In the genomic region with DNA sequence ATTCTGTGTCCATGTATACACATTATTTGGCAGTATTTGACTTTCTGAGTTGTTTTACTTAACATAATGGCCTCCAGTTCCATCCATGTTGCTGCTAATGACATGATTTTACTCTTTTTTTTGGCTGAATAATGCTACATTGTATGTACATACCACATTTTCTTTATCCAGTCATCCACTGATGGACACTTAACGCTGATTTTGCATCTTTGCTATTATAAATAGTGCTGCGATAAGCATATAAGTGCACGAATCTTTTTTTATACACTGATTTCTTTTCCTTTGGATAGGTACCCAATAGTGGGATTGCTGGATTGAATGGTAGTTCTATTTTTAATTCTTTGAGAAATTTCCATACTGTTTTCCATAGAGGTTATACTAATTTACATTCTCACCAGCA, we compare ENCODE assay signal across 25 cellular contexts.
DNase-seq lines count a peak whose midpoint lies in the region; ATAC-seq, FAIRE-seq and TF ChIP-seq lines count a peak whose summit lies in the region.
"Had no signal": no experiment of that assay in that cellular context is flagged by ENCODE, and none has a peak within 500 bp of the region (broad histone marks: within the 10 kb centered on the region; RNA-seq: fewer than 3 reads in every experiment).

No MANE protein-coding gene starts in this region.

- BruUV-seq in HepG2 (replicated peaks; lab: Mats Ljungman, UMichigan) (no TSS peak), K562 (replicated peaks; lab: Mats Ljungman, UMichigan) (no TSS peak)

- H3K27ac ChIP-seq in HepG2 (ENCODE audit: extremely low read length, insufficient read depth, low read length) (no peak overlapping the region), right lobe of liver (no peak overlapping the region), K562 (ENCODE audit: extremely low read depth, low read depth, low read length) (no peak overlapping the region), GM23248 (no peak overlapping the region), colonic mucosa (no peak overlapping the region)
- H3K27ac ChIP-seq: 22Rv1, BLaER1 had no signal

- H3K27me3 ChIP-seq in HepG2 (ENCODE audit: control insufficient read depth in 1 of 2, insufficient read depth in 2 of 2, low read length in 2 of 2) (no peaks in the 10 kb centered on the region), right lobe of liver (no peaks in the 10 kb centered on the region), K562 (ENCODE audit: control insufficient read depth in 2 of 2, insufficient read depth in 2 of 2, low read length in 2 of 2) (no peaks in the 10 kb centered on the region), GM23248 (replicated peaks; ENCODE audit: insufficient read depth) (no peaks in the 10 kb centered on the region), colonic mucosa (no peaks in the 10 kb centered on the region)
- H3K27me3 ChIP-seq: BE2C, BLaER1 had no signal

- TF ChIP-seq RAD21 in HepG2 (CRISPR knock-in tag; IDR thresholded peaks at IDR 0.05) (no peak), K562 (CRISPR knock-in tag; conservative IDR thresholded peaks at IDR 0.05 in 1 of 2, IDR thresholded peaks at IDR 0.05 in 1 of 2) (no peak)

- no peaks in the 10 kb centered on the region for H3K9me1 ChIP-seq in K562 (ENCODE audit: control insufficient read depth, insufficient read depth, low read length)

- WGBS in HepG2 (ENCODE audit: low lambda C conversion rate), result 93% methylated on average over 3 of the region's 3 CpGs
- 94% methylated on average over 3 of the region's 3 CpGs for WGBS in right lobe of liver (ENCODE audit: insufficient coverage, low coverage, low lambda C conversion rate, missing lambda C conversion rate)
- WGBS in K562 (ENCODE audit: insufficient coverage, low coverage, missing lambda C conversion rate), result 51% methylated on average over 3 of the region's 3 CpGs
- 93 to 98% methylated on average over 3 of the region's 3 CpGs for WGBS in GM23248 (ENCODE audit: low coverage in 1 of 2, low lambda C conversion rate in 2 of 2, missing lambda C conversion rate in 2 of 2), 2 experiments

- FAIRE-seq in HepG2 (lab: Jason Lieb, UNC), result no peak
- no peak for FAIRE-seq in K562 (lab: Jason Lieb, UNC)
- FAIRE-seq: GM12878, GM12892, GM19239 had no signal

- TF ChIP-seq POLR2A in HepG2 (IDR thresholded peaks at IDR 0.05; ENCODE audit: insufficient read depth in 1 of 2, low read depth in 2 of 2, low read length in 2 of 2) (no peak), right lobe of liver (IDR thresholded peaks at IDR 0.05) (no peak), K562 (conservative IDR thresholded peaks at IDR 0.05) (no peak)

- TF ChIP-seq EP300 in HepG2 (IDR thresholded peaks at IDR 0.05; ENCODE audit: low read depth in 2 of 2, low read length in 2 of 2), result no peak
- TF ChIP-seq EP300 in HepG2 (CRISPR knock-in tag; IDR thresholded peaks at IDR 0.05; ENCODE audit: borderline replicate concordance), result no peak
- no peak for TF ChIP-seq EP300 in K562 (IDR thresholded peaks at IDR 0.05; ENCODE audit: low read length)

- H3K9ac ChIP-seq in HepG2 (ENCODE audit: insufficient read depth, low read depth, low read length), result no peak overlapping the region
- no peak overlapping the region for H3K9ac ChIP-seq in K562 (ENCODE audit: insufficient read depth in 1 of 2, low read depth in 2 of 2, low read length in 2 of 2)
- no peak overlapping the region for H3K9ac ChIP-seq in GM23248
- H3K9ac ChIP-seq in colonic mucosa (ENCODE audit: low read depth in 2 of 2, low read length in 2 of 2), result no peak overlapping the region
- H3K9ac ChIP-seq: BLaER1 had no signal

- H3K79me2 ChIP-seq in HepG2 (ENCODE audit: insufficient read depth, low read length), result no peaks in the 10 kb centered on the region
- no peaks in the 10 kb centered on the region for H3K79me2 ChIP-seq in K562 (ENCODE audit: control insufficient read depth, insufficient read depth, low read length)
- H3K79me2 ChIP-seq in GM23248 (ENCODE audit: insufficient read depth), result no peaks in the 10 kb centered on the region

- no peaks in the 10 kb centered on the region for H3F3A ChIP-seq in GM23248 (ENCODE audit: insufficient read depth)

- H4K20me1 ChIP-seq in HepG2 (ENCODE audit: insufficient read depth, low read length) (no peaks in the 10 kb centered on the region), K562 (replicated peaks; ENCODE audit: control insufficient read depth, insufficient read depth, low read length) (no peaks in the 10 kb centered on the region), GM23248 (ENCODE audit: insufficient read depth) (no peaks in the 10 kb centered on the region)
- H4K20me1 ChIP-seq: BLaER1 had no signal

- intact Hi-C loops in HepG2 (cut with micrococcal nuclease; ENCODE audit: unreplicated experiment), result no loop called here
- intact Hi-C loops in right lobe of liver (cut with DNase I), result no loop called here
- intact Hi-C loops in K562 (cut with micrococcal nuclease), result no loop called here
- intact Hi-C loops in colonic mucosa (cut with DNase I), result no loop called here

- no peak for DNase-seq in HepG2 (ENCODE audit: low spot score)
- no peak for DNase-seq in right lobe of liver
- DNase-seq in NCI-H526 (lab: John Stamatoyannopoulos, UW), result peak; percentile 60 to 80
- no peak for DNase-seq in K562 (ENCODE audit: extremely low read depth in 1 of 4, low spot score in 3 of 4)
- DNase-seq in GM23248, result no peak
- no peak for DNase-seq in colonic mucosa
- DNase-seq: ACHN; BE2C; C1 segment of cervical spinal cord; CD4-positive, alpha-beta memory T cell; CD4-positive, CD25-positive, alpha-beta regulatory T cell; CD8-positive, alpha-beta memory T cell; COR-L47; DMS 273 treated with DMSO at 0.1 percent for 48 hours; DMS153; DMS53; DMS79; DND-41; EL; GDM1 had no signal

- H3K9me3 ChIP-seq in HepG2 (ENCODE audit: low read length) (no peaks in the 10 kb centered on the region), right lobe of liver (peaks cover 0 to 4% (median 0%) of the 10 kb centered on the region in 4 donors), K562 (replicated peaks; ENCODE audit: control insufficient read depth, insufficient read depth, low read depth, low read length) (no peaks in the 10 kb centered on the region), GM23248 (ENCODE audit: low read depth) (no peaks in the 10 kb centered on the region), colonic mucosa (no peaks in the 10 kb centered on the region)
- H3K9me3 ChIP-seq: BE2C, BLaER1 had no signal

- POLR2A ChIA-PET in HepG2 (lab: Yijun Ruan, JAX) (no interaction called here), K562 (lab: Yijun Ruan, JAX) (no interaction called here)

- H3K4me1 ChIP-seq in HepG2 (ENCODE audit: insufficient read depth, low read length), result peaks cover 4% of the 10 kb centered on the region; the same call in 1 of the 2 replicates
- H3K4me1 ChIP-seq in right lobe of liver, result peaks cover 0 to 10% (median 0%) of the 10 kb centered on the region in 4 donors
- no peaks in the 10 kb centered on the region for H3K4me1 ChIP-seq in K562 (replicated peaks in 1 of 2; ENCODE audit: control insufficient read depth in 2 of 2, insufficient read depth in 2 of 2, low read length in 2 of 2)
- H3K4me1 ChIP-seq in GM23248 (ENCODE audit: insufficient read depth), result peaks cover 4% of the 10 kb centered on the region; the same call in 1 of the 2 replicates
- H3K4me1 ChIP-seq in colonic mucosa, result no peaks in the 10 kb centered on the region
- H3K4me1 ChIP-seq: BE2C had no signal

- no peak for TF ChIP-seq CTCF in HepG2 (CRISPR knock-in tag; IDR thresholded peaks at IDR 0.05)
- TF ChIP-seq CTCF in right lobe of liver (IDR thresholded peaks at IDR 0.05), result no peak
- no peak for TF ChIP-seq CTCF in K562 (IDR thresholded peaks at IDR 0.05 in 2 of 3, conservative IDR thresholded peaks at IDR 0.05 in 1 of 3; ENCODE audit: insufficient read depth in 2 of 3, low read depth in 1 of 3, low read length in 3 of 3)
- no peak for TF ChIP-seq CTCF in colonic mucosa (IDR thresholded peaks at IDR 0.05)

- H2AFZ ChIP-seq in HepG2 (ENCODE audit: low read length), result no peak overlapping the region
- H2AFZ ChIP-seq in K562 (ENCODE audit: low read depth, low read length), result no peak overlapping the region
- H2AFZ ChIP-seq in GM23248, result no peak overlapping the region

- H3K4me2 ChIP-seq in HepG2 (ENCODE audit: low read depth, low read length), result no peak overlapping the region
- H3K4me2 ChIP-seq in K562 (ENCODE audit: insufficient read depth, low read length), result no peak overlapping the region
- H3K4me2 ChIP-seq in GM23248 (ENCODE audit: unreplicated experiment), result no peak overlapping the region
- H3K4me2 ChIP-seq: BLaER1 had no signal

- in situ Hi-C loops in HepG2 (cut with HindIII; ENCODE audit: extremely low pct_ligation_motif_present, low pct_unique_long_range_greater_than_20kb) (no loop called here), K562 (cut with MboI) (no loop called here), GM23248 (cut with MboI) (no loop called here)

- H3K4me3 ChIP-seq in HepG2 (replicated peaks in 1 of 3; ENCODE audit: insufficient read depth in 1 of 3, low read depth in 2 of 3, low read length in 3 of 3), result no peak overlapping the region
- no peak overlapping the region for H3K4me3 ChIP-seq in right lobe of liver
- no peak overlapping the region for H3K4me3 ChIP-seq in K562
- no peak overlapping the region for H3K4me3 ChIP-seq in GM23248
- no peak overlapping the region for H3K4me3 ChIP-seq in colonic mucosa
- H3K4me3 ChIP-seq: BLaER1, GM12878 had no signal

- H3K9me2 ChIP-seq in GM23248 (ENCODE audit: insufficient read depth), result no peaks in the 10 kb centered on the region

- H3K36me3 ChIP-seq in HepG2 (replicated peaks in 1 of 2; ENCODE audit: control insufficient read depth in 1 of 2, insufficient read depth in 2 of 2, low read length in 2 of 2), result no peaks in the 10 kb centered on the region
- no peaks in the 10 kb centered on the region for H3K36me3 ChIP-seq in right lobe of liver
- no peaks in the 10 kb centered on the region for H3K36me3 ChIP-seq in K562 (ENCODE audit: control insufficient read depth, insufficient read depth, low read length)
- no peaks in the 10 kb centered on the region for H3K36me3 ChIP-seq in GM23248 (ENCODE audit: low read depth)
- no peaks in the 10 kb centered on the region for H3K36me3 ChIP-seq in colonic mucosa
- H3K36me3 ChIP-seq: BE2C, BLaER1 had no signal

- ATAC-seq in HepG2, result no peak
- ATAC-seq in right lobe of liver, result no peak
- no peak for ATAC-seq in K562
- ATAC-seq: GM12878 had no signal

- CTCF ChIA-PET in HepG2 (lab: Yijun Ruan, JAX; ENCODE audit: low intra/inter-chr PET ratio, low total read pairs), result no interaction called here
- CTCF ChIA-PET in K562 (lab: Yijun Ruan, JAX; ENCODE audit: low intra/inter-chr PET ratio), result interaction anchor here (1.2 kb wide), 1 partner anchor 20 kb away, joined by 3 read pairs; no protein-coding TSS in a partner anchor

TF ChIP-seq in HepG2, 621 proteins besides CTCF, POLR2A, EP300 and RAD21 (continues in another document):
- TF ChIP-seq ZNF772 (CRISPR knock-in tag; IDR thresholded peaks at IDR 0.05), result no peak

TF ChIP-seq in K562, 482 proteins besides CTCF, POLR2A, EP300 and RAD21 (continues in another document):
- peak; percentile 28; the same call in 1 of the 2 replicates for TF ChIP-seq C11orf30 (IDR thresholded peaks at IDR 0.05; ENCODE audit: low read depth)
- TF ChIP-seq, protein P1, sequence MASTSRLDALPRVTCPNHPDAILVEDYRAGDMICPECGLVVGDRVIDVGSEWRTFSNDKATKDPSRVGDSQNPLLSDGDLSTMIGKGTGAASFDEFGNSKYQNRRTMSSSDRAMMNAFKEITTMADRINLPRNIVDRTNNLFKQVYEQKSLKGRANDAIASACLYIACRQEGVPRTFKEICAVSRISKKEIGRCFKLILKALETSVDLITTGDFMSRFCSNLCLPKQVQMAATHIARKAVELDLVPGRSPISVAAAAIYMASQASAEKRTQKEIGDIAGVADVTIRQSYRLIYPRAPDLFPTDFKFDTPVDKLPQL (IDR thresholded peaks at IDR 0.05; ENCODE audit: extremely low read depth, insufficient read length), result no peak

Comparison
In these comparisons a context has a peak if more than half of its experiments do, and no peak if none do; other contexts are left out.
1. DNase-seq: peak in NCI-H526 (2 of 2); none in HepG2 (single experiment), right lobe of liver (0 of 3), K562 (0 of 4), GM23248 (single experiment) and colonic mucosa (single experiment).